ENCODE assay signal across 9 cellular contexts in genomic region chr4:55817691-55818090, GRCh38. TPM values are rescaled to one million over a fixed set of nuclear protein-coding genes. Genes with fewer than 3 reads are reported as not detected.
"Had no signal": no experiment of that assay in that cellular context is flagged by ENCODE, and none has a peak within 500 bp of the region (broad histone marks: within the 10 kb centered on the region; RNA-seq: fewer than 3 reads in every experiment).

No MANE protein-coding gene starts in this region.

- ATAC-seq: GM12878 had no signal

- FAIRE-seq: G401.6, GM12878, GM12891, GM12892, GM18507, GM19239 had no signal

- H3K4me3 ChIP-seq: GM12878 had no signal

- DNase-seq: GDM1, GF-D8 had no signal

RNA-seq across cellular contexts. Expression of gene EXOC1L, which starts 1.9 kb away (rescaled TPM):
- total RNA-seq: G401, GM12878 had no signal
- polyA plus RNA-seq: GM12878 had no signal
